In genomic region chr9:26786571-26786970, GRCh38 we compare ENCODE assay signal across 15 cellular contexts.
"Had no signal": no experiment of that assay in that cellular context is flagged by ENCODE, and none has a peak within 500 bp of the region (broad histone marks: within the 10 kb centered on the region; RNA-seq: fewer than 3 reads in every experiment).

No MANE protein-coding gene starts in this region.

- DNase-seq: activated CD4-positive, alpha-beta T cell treated with anti-CD3 and anti-CD28 coated beads for 4 hours; activated CD8-positive, alpha-beta T cell treated with anti-CD3 and anti-CD28 coated beads for 36 hours; activated effector memory CD4-positive, alpha-beta T cell treated with Interleukin-2 at 50 U/mL for 16 hours; activated T-cell treated with anti-CD3 and anti-CD28 coated beads, Interleukin-2, amount 50 U/mL, for 4 hours; adrenal gland; erythroblast; hypothalamus; left ventricle myocardium inferior; mesenchymal stem cell; natural killer cell; retina; T1000; thyroid gland had no signal

- H3K27ac ChIP-seq: adrenal gland, left ventricle myocardium inferior, thyroid gland had no signal

- H3K9me3 Mint-ChIP-seq: activated CD8-positive, alpha-beta T cell treated with anti-CD3 and anti-CD28 coated beads for 36 hours; activated naive CD4-positive, alpha-beta T cell treated with anti-CD3 and anti-CD28 coated beads, Interleukin-2, amount 50 U/mL, for 24 hours; activated T-cell treated with anti-CD3 and anti-CD28 coated beads, Interleukin-2, amount 50 U/mL, for 4 hours; stimulated activated memory B cell treated with anti-CD40 and anti-IgM and Interleukin-4, amounts not matched to agents 10 μg/mL and 1 μg/mL and 100 μg/mL, for 72 hours had no signal

- H3K27ac Mint-ChIP-seq: activated CD8-positive, alpha-beta T cell treated with anti-CD3 and anti-CD28 coated beads for 36 hours; activated naive CD4-positive, alpha-beta T cell treated with anti-CD3 and anti-CD28 coated beads, Interleukin-2, amount 50 U/mL, for 24 hours; natural killer cell; stimulated activated memory B cell treated with anti-CD40 and anti-IgM and Interleukin-4, amounts not matched to agents 10 μg/mL and 1 μg/mL and 100 μg/mL, for 72 hours had no signal

- H3K27me3 ChIP-seq: adrenal gland, thyroid gland had no signal

- ATAC-seq: activated CD8-positive, alpha-beta T cell treated with anti-CD3 and anti-CD28 coated beads for 36 hours; activated T-cell treated with anti-CD3 and anti-CD28 coated beads, Interleukin-2, amount 50 U/mL, for 4 hours; natural killer cell; stimulated activated memory B cell treated with anti-CD40 and anti-IgM and Interleukin-4, amounts not matched to agents 10 μg/mL and 1 μg/mL and 100 μg/mL, for 72 hours had no signal

- H3K4me3 ChIP-seq: adrenal gland, left ventricle myocardium inferior, thyroid gland had no signal

- H3K27me3 Mint-ChIP-seq: activated CD8-positive, alpha-beta T cell treated with anti-CD3 and anti-CD28 coated beads for 36 hours; stimulated activated memory B cell treated with anti-CD40 and anti-IgM and Interleukin-4, amounts not matched to agents 10 μg/mL and 1 μg/mL and 100 μg/mL, for 72 hours had no signal

- H3K36me3 Mint-ChIP-seq: activated naive CD4-positive, alpha-beta T cell treated with anti-CD3 and anti-CD28 coated beads, Interleukin-2, amount 50 U/mL, for 24 hours; natural killer cell; stimulated activated memory B cell treated with anti-CD40 and anti-IgM and Interleukin-4, amounts not matched to agents 10 μg/mL and 1 μg/mL and 100 μg/mL, for 72 hours had no signal

- H3K4me1 Mint-ChIP-seq: activated naive CD4-positive, alpha-beta T cell treated with anti-CD3 and anti-CD28 coated beads, Interleukin-2, amount 50 U/mL, for 24 hours; natural killer cell; stimulated activated memory B cell treated with anti-CD40 and anti-IgM and Interleukin-4, amounts not matched to agents 10 μg/mL and 1 μg/mL and 100 μg/mL, for 72 hours had no signal

- H3K36me3 ChIP-seq: adrenal gland, left ventricle myocardium inferior, thyroid gland had no signal

- H3K9me3 ChIP-seq: adrenal gland, left ventricle myocardium inferior, thyroid gland had no signal

- H3K4me3 Mint-ChIP-seq: activated CD8-positive, alpha-beta T cell treated with anti-CD3 and anti-CD28 coated beads for 36 hours; activated naive CD4-positive, alpha-beta T cell treated with anti-CD3 and anti-CD28 coated beads, Interleukin-2, amount 50 U/mL, for 24 hours; activated T-cell treated with anti-CD3 and anti-CD28 coated beads, Interleukin-2, amount 50 U/mL, for 4 hours; natural killer cell; stimulated activated memory B cell treated with anti-CD40 and anti-IgM and Interleukin-4, amounts not matched to agents 10 μg/mL and 1 μg/mL and 100 μg/mL, for 72 hours had no signal
